In the genomic region with DNA sequence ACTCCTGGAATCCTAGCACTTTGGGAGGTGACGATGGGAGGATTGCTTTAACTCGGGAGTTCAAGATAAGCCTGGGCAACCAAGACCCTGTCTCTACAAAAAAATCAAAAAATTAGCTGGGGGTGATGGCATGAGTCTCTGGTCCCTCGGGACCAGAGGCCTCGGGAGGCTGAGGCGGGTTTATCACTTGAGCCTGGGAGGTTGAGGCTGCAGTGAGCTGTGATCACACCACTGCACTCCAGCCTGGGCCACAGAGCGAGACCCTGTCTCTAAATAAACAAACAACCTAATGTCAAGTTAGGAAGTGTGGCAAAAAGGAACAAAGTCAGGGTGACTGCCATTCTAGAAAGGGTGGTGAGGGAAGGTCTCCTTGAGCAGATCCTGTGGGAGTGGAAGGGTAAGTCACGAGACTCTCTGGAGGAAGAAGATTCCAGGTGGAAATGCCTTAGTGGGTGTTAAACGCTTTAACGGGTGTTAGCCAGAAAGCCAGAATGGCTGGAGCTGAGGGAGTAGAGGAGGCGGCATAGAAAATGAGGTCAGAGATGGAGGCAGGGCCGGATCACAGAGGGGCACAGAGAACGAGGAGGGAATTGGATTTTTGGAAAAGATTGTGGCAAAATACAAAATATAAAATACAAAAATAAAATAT, we compare ENCODE assay signal across 1 cellular context.
TF ChIP-seq lines count a peak whose summit lies in the region.

No MANE protein-coding gene starts in this region.

TF ChIP-seq in GM12878, 131 proteins besides CTCF, POLR2A, EP300 and RAD21:
- TF ChIP-seq MEF2B (IDR thresholded peaks at IDR 0.05; ENCODE audit: partially characterized antibody, poor library complexity, severe bottlenecking) (peak; percentile 91), HDGF (IDR thresholded peaks at IDR 0.05) (peak; percentile 40; the same call in 1 of the 2 replicates), MXI1 (IDR thresholded peaks at IDR 0.05; ENCODE audit: low read depth, low read length) (no peak)
- TF ChIP-seq, protein P1, sequence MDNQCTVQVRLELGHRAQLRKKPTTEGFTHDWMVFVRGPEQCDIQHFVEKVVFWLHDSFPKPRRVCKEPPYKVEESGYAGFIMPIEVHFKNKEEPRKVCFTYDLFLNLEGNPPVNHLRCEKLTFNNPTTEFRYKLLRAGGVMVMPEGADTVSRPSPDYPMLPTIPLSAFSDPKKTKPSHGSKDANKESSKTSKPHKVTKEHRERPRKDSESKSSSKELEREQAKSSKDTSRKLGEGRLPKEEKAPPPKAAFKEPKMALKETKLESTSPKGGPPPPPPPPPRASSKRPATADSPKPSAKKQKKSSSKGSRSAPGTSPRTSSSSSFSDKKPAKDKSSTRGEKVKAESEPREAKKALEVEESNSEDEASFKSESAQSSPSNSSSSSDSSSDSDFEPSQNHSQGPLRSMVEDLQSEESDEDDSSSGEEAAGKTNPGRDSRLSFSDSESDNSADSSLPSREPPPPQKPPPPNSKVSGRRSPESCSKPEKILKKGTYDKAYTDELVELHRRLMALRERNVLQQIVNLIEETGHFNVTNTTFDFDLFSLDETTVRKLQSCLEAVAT (IDR thresholded peaks at IDR 0.05) = peak; percentile 41
- TF ChIP-seq, protein P2, sequence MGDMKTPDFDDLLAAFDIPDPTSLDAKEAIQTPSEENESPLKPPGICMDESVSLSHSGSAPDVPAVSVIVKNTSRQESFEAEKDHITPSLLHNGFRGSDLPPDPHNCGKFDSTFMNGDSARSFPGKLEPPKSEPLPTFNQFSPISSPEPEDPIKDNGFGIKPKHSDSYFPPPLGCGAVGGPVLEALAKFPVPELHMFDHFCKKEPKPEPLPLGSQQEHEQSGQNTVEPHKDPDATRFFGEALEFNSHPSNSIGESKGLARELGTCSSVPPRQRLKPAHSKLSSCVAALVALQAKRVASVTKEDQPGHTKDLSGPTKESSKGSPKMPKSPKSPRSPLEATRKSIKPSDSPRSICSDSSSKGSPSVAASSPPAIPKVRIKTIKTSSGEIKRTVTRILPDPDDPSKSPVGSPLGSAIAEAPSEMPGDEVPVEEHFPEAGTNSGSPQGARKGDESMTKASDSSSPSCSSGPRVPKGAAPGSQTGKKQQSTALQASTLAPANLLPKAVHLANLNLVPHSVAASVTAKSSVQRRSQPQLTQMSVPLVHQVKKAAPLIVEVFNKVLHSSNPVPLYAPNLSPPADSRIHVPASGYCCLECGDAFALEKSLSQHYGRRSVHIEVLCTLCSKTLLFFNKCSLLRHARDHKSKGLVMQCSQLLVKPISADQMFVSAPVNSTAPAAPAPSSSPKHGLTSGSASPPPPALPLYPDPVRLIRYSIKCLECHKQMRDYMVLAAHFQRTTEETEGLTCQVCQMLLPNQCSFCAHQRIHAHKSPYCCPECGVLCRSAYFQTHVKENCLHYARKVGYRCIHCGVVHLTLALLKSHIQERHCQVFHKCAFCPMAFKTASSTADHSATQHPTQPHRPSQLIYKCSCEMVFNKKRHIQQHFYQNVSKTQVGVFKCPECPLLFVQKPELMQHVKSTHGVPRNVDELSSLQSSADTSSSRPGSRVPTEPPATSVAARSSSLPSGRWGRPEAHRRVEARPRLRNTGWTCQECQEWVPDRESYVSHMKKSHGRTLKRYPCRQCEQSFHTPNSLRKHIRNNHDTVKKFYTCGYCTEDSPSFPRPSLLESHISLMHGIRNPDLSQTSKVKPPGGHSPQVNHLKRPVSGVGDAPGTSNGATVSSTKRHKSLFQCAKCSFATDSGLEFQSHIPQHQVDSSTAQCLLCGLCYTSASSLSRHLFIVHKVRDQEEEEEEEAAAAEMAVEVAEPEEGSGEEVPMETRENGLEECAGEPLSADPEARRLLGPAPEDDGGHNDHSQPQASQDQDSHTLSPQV (IDR thresholded peaks at IDR 0.05) = no peak
- TF ChIP-seq, protein P3, sequence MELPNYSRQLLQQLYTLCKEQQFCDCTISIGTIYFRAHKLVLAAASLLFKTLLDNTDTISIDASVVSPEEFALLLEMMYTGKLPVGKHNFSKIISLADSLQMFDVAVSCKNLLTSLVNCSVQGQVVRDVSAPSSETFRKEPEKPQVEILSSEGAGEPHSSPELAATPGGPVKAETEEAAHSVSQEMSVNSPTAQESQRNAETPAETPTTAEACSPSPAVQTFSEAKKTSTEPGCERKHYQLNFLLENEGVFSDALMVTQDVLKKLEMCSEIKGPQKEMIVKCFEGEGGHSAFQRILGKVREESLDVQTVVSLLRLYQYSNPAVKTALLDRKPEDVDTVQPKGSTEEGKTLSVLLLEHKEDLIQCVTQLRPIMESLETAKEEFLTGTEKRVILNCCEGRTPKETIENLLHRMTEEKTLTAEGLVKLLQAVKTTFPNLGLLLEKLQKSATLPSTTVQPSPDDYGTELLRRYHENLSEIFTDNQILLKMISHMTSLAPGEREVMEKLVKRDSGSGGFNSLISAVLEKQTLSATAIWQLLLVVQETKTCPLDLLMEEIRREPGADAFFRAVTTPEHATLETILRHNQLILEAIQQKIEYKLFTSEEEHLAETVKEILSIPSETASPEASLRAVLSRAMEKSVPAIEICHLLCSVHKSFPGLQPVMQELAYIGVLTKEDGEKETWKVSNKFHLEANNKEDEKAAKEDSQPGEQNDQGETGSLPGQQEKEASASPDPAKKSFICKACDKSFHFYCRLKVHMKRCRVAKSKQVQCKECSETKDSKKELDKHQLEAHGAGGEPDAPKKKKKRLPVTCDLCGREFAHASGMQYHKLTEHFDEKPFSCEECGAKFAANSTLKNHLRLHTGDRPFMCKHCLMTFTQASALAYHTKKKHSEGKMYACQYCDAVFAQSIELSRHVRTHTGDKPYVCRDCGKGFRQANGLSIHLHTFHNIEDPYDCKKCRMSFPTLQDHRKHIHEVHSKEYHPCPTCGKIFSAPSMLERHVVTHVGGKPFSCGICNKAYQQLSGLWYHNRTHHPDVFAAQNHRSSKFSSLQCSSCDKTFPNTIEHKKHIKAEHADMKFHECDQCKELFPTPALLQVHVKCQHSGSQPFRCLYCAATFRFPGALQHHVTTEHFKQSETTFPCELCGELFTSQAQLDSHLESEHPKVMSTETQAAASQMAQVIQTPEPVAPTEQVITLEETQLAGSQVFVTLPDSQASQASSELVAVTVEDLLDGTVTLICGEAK (IDR thresholded peaks at IDR 0.05; ENCODE audit: borderline replicate concordance) = no peak
